In the genomic region with DNA sequence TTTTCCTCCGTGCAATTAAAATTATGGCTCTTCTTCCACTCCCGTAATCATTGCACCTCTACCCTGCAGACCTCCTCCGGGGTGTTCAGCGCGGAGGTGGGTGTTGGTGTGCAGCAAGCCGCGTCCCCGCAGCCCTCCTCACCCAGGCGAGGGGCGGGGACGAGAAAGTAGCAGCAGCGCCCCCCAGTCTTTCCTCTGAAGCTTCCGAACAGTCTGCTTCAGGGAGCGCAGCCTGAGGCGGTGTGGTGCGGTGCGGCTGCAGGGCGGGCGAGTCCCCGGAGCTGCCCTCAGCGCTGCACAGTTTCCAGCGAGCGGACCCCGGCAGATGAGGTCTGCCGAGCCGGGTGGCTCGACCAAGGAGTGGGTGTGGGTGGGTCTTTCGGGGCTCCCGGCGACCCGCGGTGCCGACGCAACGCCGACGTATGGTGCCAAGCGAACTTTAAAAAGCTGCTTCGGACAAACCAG, we compare ENCODE assay signal across 8 cellular contexts. TPM values are rescaled to one million over a fixed set of nuclear protein-coding genes. Genes with fewer than 3 reads are reported as not detected.
DNase-seq lines count a peak whose midpoint lies in the region; ATAC-seq and TF ChIP-seq lines count a peak whose summit lies in the region.

A gene with protein sequence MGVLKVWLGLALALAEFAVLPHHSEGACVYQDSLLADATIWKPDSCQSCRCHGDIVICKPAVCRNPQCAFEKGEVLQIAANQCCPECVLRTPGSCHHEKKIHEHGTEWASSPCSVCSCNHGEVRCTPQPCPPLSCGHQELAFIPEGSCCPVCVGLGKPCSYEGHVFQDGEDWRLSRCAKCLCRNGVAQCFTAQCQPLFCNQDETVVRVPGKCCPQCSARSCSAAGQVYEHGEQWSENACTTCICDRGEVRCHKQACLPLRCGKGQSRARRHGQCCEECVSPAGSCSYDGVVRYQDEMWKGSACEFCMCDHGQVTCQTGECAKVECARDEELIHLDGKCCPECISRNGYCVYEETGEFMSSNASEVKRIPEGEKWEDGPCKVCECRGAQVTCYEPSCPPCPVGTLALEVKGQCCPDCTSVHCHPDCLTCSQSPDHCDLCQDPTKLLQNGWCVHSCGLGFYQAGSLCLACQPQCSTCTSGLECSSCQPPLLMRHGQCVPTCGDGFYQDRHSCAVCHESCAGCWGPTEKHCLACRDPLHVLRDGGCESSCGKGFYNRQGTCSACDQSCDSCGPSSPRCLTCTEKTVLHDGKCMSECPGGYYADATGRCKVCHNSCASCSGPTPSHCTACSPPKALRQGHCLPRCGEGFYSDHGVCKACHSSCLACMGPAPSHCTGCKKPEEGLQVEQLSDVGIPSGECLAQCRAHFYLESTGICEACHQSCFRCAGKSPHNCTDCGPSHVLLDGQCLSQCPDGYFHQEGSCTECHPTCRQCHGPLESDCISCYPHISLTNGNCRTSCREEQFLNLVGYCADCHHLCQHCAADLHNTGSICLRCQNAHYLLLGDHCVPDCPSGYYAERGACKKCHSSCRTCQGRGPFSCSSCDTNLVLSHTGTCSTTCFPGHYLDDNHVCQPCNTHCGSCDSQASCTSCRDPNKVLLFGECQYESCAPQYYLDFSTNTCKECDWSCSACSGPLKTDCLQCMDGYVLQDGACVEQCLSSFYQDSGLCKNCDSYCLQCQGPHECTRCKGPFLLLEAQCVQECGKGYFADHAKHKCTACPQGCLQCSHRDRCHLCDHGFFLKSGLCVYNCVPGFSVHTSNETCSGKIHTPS (N-terminal part only) (plus strand): TSS at position 189 of the 465 bp plus-strand sequence. CDS start 687 bp downstream, outside the sequence.

- H3K27me3 ChIP-seq in NT2/D1 (ENCODE audit: insufficient read depth, insufficient read length) = peaks cover 8% of the 10 kb centered on the region

- H3K4me1 Mint-ChIP-seq in activated T-cell treated with anti-CD3 and anti-CD28 coated beads, Interleukin-2, amount 50 U/mL, for 24 hours (ENCODE audit: low read depth) = peaks cover 32% of the 10 kb centered on the region
- peaks cover 11% of the 10 kb centered on the region for H3K4me1 Mint-ChIP-seq in MCF 10A (ENCODE audit: insufficient read depth, unreplicated experiment)

- CTCF ChIA-PET in MCF 10A (lab: Yijun Ruan, JAX) = interaction anchor here (0.5 to 1.7 kb wide), 10 partner anchors 12 to 539 kb away, joined by 3 to 8 read pairs (median 3); no protein-coding TSS in a partner anchor

- no peaks in the 10 kb centered on the region for H3K36me3 ChIP-seq in NT2/D1 (ENCODE audit: insufficient read depth, insufficient read length, low read length)

- POLR2A ChIA-PET in MCF 10A (lab: Yijun Ruan, JAX) = interaction anchor here (0.5 to 2.0 kb wide), 8 partner anchors 9 to 457 kb away, joined by 3 to 7 read pairs (median 4); a partner anchor contains a TSS

- BruUV-seq in MCF 10A (replicated peaks; lab: Mats Ljungman, UMichigan) = no TSS peak

- peaks cover 79% of the 10 kb centered on the region for H3K27me3 Mint-ChIP-seq in activated T-cell treated with anti-CD3 and anti-CD28 coated beads, Interleukin-2, amount 50 U/mL, for 24 hours
- no peaks in the 10 kb centered on the region for H3K27me3 Mint-ChIP-seq in MCF 10A (ENCODE audit: insufficient read depth, unreplicated experiment)

- TF ChIP-seq CTCF in MCF 10A (IDR thresholded peaks at IDR 0.05; ENCODE audit: unreplicated experiment) = no peak

- peak within 1 kb of the TSS; percentile 81 for H3K4me3 Mint-ChIP-seq in activated T-cell treated with anti-CD3 and anti-CD28 coated beads, Interleukin-2, amount 50 U/mL, for 24 hours
- H3K4me3 Mint-ChIP-seq in MCF 10A (ENCODE audit: unreplicated experiment) = peak within 1 kb of the TSS; percentile 78

- no peaks in the 10 kb centered on the region for H3K9me3 Mint-ChIP-seq in activated T-cell treated with anti-CD3 and anti-CD28 coated beads, Interleukin-2, amount 50 U/mL, for 24 hours
- H3K9me3 Mint-ChIP-seq in MCF 10A (ENCODE audit: unreplicated experiment) = no peaks in the 10 kb centered on the region

- ATAC-seq in HG03025 (IDR thresholded peaks at IDR 0.05; ENCODE audit: low FRiP score, unreplicated experiment) = peak; percentile 30

- H3K36me3 Mint-ChIP-seq in activated T-cell treated with anti-CD3 and anti-CD28 coated beads, Interleukin-2, amount 50 U/mL, for 24 hours (ENCODE audit: low read depth) = no peaks in the 10 kb centered on the region
- no peaks in the 10 kb centered on the region for H3K36me3 Mint-ChIP-seq in MCF 10A (ENCODE audit: insufficient read depth, unreplicated experiment)

- peak; percentile 38 for DNase-seq in activated T-cell treated with anti-CD3 and anti-CD28 coated beads, Interleukin-2, amount 50 U/mL, for 24 hours
- DNase-seq in activated T-cell treated with anti-CD3 and anti-CD28 coated beads, Interleukin-2, amount 50 U/mL, for 1 hour = no peak
- no peak for DNase-seq in NT2/D1 (ENCODE audit: low read depth, low spot score)
- no peak for DNase-seq in MCF 10A (ENCODE audit: unreplicated experiment)
- peak; percentile 45 for DNase-seq in iris pigment epithelial cell (ENCODE audit: low read depth)
- no peak for DNase-seq in GF-D8 (lab: John Stamatoyannopoulos, UW)

- intact Hi-C loops in MCF 10A (cut with micrococcal nuclease) = loop anchor here (5.0 to 10.0 kb wide), 2 partner anchors 240 to 818 kb away; a partner anchor contains a TSS

- H3K9me3 ChIP-seq in NT2/D1 (ENCODE audit: insufficient read depth, low read length) = no peaks in the 10 kb centered on the region

- H3K4me3 ChIP-seq in NT2/D1 (ENCODE audit: insufficient read length, low read depth) (peak within 1 kb of the TSS; percentile 78), skin epidermis (peak within 1 kb of the TSS; percentile 37 to 49 (median 45))

- H3K4me1 ChIP-seq in NT2/D1 (ENCODE audit: insufficient read depth, insufficient read length) = no peaks in the 10 kb centered on the region

- peak within 1 kb of the TSS; percentile 35 for H3K27ac Mint-ChIP-seq in activated T-cell treated with anti-CD3 and anti-CD28 coated beads, Interleukin-2, amount 50 U/mL, for 24 hours
- H3K27ac Mint-ChIP-seq in MCF 10A (ENCODE audit: low read depth, unreplicated experiment) = peak within 1 kb of the TSS; percentile 59

- H3K27ac ChIP-seq in skin epidermis = peak within 1 kb of the TSS in 5 of 21 experiments; percentile 27 to 72 (median 57)

- peak within 1 kb of the TSS; percentile 90 for H3K9ac ChIP-seq in NT2/D1 (ENCODE audit: insufficient read length, low read depth)

RNA-seq across cellular contexts. Expression of the gene that starts here (rescaled TPM):
- total RNA-seq in MCF 10A (2022) = 2.0 and 2.1 TPM in 2 replicates

Comparison
In these comparisons a context has a peak if more than half of its experiments do, and no peak if none do; other contexts are left out.
1. DNase-seq: peak in activated T-cell treated with anti-CD3 and anti-CD28 coated beads, Interleukin-2, amount 50 U/mL, for 24 hours (single experiment) and iris pigment epithelial cell (single experiment); none in activated T-cell treated with anti-CD3 and anti-CD28 coated beads, Interleukin-2, amount 50 U/mL, for 1 hour (single experiment), NT2/D1 (single experiment), MCF 10A (single experiment) and GF-D8 (single experiment).